In the genomic region with DNA sequence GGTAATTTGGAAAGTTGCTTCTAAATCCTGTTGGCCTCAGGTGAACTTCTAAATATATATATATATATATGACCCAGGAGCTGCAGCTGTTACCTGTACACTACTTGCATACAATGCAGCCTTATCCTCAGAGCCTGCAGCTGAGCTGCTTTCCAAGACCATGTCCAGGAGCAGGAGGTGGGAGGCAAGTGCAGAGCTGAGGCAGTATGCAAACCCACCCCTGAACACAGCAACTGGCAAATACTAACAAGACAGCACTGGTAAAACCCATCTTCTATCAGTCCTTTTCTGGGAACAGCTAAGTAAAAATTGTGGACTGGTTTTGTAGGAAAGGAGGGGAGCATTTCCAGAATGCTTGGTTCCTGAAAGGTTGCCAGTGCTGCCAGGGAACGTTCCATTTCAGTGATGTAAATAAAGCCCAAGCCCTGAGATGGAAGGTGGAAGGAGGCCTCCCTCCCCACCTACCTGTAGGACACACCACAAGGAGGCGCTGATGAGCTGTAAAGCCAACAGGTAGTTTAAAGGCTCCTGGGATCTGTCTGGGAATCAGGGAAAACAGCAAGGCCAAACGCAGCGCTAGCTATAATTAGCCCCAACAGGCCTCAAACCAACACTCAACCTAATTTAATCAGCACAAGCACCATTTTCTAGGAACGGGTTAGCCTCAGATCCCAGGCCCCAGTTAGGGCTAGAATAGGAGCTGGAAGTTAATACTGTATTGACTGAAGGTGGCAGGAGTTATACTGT, we compare ENCODE assay signal across 8 cellular contexts.
DNase-seq lines count a peak whose midpoint lies in the region; ATAC-seq and TF ChIP-seq lines count a peak whose summit lies in the region.

No MANE protein-coding gene starts in this region.

- H3K9ac ChIP-seq in subcutaneous abdominal adipose tissue (ENCODE audit: low read length in 5 of 5): peak overlapping the region in 1 of 5 donors; percentile 68

- H3K9me3 ChIP-seq in BE2C (no peaks in the 10 kb centered on the region), subcutaneous abdominal adipose tissue (ENCODE audit: control insufficient read depth in 5 of 5, low read length in 5 of 5) (no peaks in the 10 kb centered on the region)

- H3K4me1 ChIP-seq in BE2C (peaks cover 5% of the 10 kb centered on the region; the same call in 1 of the 2 replicates), subcutaneous abdominal adipose tissue (ENCODE audit: control insufficient read depth in 5 of 5, insufficient read depth in 5 of 5, low read length in 5 of 5) (peaks cover 0 to 43% (median 33%) of the 10 kb centered on the region in 5 donors)

- no peaks in the 10 kb centered on the region for H3K36me3 ChIP-seq in BE2C
- peaks cover 0 to 3% (median 0%) of the 10 kb centered on the region in 5 donors for H3K36me3 ChIP-seq in subcutaneous abdominal adipose tissue (ENCODE audit: control insufficient read depth in 5 of 5, insufficient read depth in 5 of 5, low read length in 5 of 5)

- peak; percentile 57 for ATAC-seq in GM19438 (IDR thresholded peaks at IDR 0.05; ENCODE audit: low read depth, unreplicated experiment)

- peak; percentile 91 for DNase-seq in BE2C
- peak; percentile 81 for DNase-seq in LoVo (ENCODE audit: low spot score)
- peak; percentile 69 for DNase-seq in RPMI8226
- peak; percentile 57 to 72 for DNase-seq in activated T-helper 1 cell treated with anti-CD3 and anti-CD28 coated beads, Interleukin-2, amount 50 U/mL, for 16 hours (ENCODE audit: low read depth in 1 of 2, low spot score in 1 of 2)
- peak; percentile 75 for DNase-seq in fibroblast of the conjunctiva (ENCODE audit: low read depth)
- DNase-seq in nucleus accumbens (lab: John Stamatoyannopoulos, UW): peak in 50 of 56 donors; percentile 4 to 87 (median 38)

- peak overlapping the region; percentile 9 for H3K27ac ChIP-seq in subcutaneous abdominal adipose tissue (ENCODE audit: low read depth, low read length)

- TF ChIP-seq CTCF in BE2C (IDR thresholded peaks at IDR 0.05; ENCODE audit: low read depth, low read length): peak; percentile 97

- no peak overlapping the region for H3K4me3 ChIP-seq in BE2C (ENCODE audit: low read depth, low read length)
- H3K4me3 ChIP-seq in subcutaneous abdominal adipose tissue (ENCODE audit: low read depth in 1 of 5, low read length in 5 of 5): no peak overlapping the region

- no peaks in the 10 kb centered on the region for H3K27me3 ChIP-seq in BE2C
- no peaks in the 10 kb centered on the region for H3K27me3 ChIP-seq in subcutaneous abdominal adipose tissue (ENCODE audit: control insufficient read depth in 5 of 5, insufficient read depth in 4 of 5, low read length in 5 of 5)

Comparison
In these comparisons a context has a peak if more than half of its experiments do, and no peak if none do; other contexts are left out.
1. DNase-seq: peak in every context shown above with its lines; median percentile 91 in BE2C; 81 in LoVo; 75 in fibroblast of the conjunctiva; 69 in RPMI8226; 64 in activated T-helper 1 cell treated with anti-CD3 and anti-CD28 coated beads, Interleukin-2, amount 50 U/mL, for 16 hours; 38 in nucleus accumbens.